In the genomic region with DNA sequence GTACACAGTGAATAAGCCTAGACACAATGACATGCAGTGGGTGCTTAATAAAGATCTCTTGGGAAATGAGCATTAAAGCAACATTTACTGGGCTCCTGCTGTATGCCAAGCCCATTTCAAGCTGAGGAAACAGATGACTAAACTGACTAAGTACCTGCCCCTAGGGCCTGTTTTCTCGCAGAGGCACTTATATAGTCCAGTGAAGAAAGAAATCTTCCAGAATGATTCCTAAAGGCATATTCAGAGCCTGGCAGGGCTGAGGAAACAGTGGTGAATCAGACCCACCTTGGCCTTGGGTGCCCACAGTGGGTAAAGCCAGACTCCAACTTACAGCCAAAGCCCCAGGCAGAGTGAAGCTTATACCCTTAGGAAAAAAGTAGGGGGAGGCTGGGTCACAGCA, we compare ENCODE assay signal across 23 cellular contexts. TPM values are rescaled to one million over a fixed set of nuclear protein-coding genes. Genes with fewer than 3 reads are reported as not detected.
"Had no signal": no experiment of that assay in that cellular context is flagged by ENCODE, and none has a peak within 500 bp of the region (broad histone marks: within the 10 kb centered on the region; RNA-seq: fewer than 3 reads in every experiment).

No MANE protein-coding gene starts in this region.

- ATAC-seq: activated CD8-positive, alpha-beta T cell treated with anti-CD3 and anti-CD28 coated beads for 36 hours; activated naive CD4-positive, alpha-beta T cell treated with anti-CD3 and anti-CD28 coated beads, Interleukin-2, amount 50 U/mL, for 72 hours; body of pancreas had no signal

- H3K4me3 ChIP-seq: adrenal gland, body of pancreas, MG63, Peyer's patch, SJCRH30, SK-N-MC had no signal

- H3K36me3 ChIP-seq: adrenal gland, Peyer's patch had no signal

- H3K9me3 ChIP-seq: adrenal gland, body of pancreas, MG63, Peyer's patch, SJCRH30 had no signal

- DNase-seq: activated CD4-positive, alpha-beta T cell treated with anti-CD3 and anti-CD28 coated beads, Interleukin-2, amount 10 ng/mL, durations not matched to agents 24 days and 14 days; activated CD4-positive, alpha-beta T cell treated with anti-CD3 and anti-CD28 coated beads, Interleukin-2, amount 50 U/mL, for 4 hours; activated CD8-positive, alpha-beta T cell treated with anti-CD3 and anti-CD28 coated beads for 36 hours; activated gamma-delta T cell treated with Interleukin-2 at 50 U/mL for 16 hours; activated naive CD4-positive, alpha-beta T cell treated with anti-CD3 and anti-CD28 coated beads for 36 hours; activated T-cell treated with anti-CD3 and anti-CD28 coated beads, Interleukin-2, amount 50 U/mL, for 1 hour; adrenal gland; body of pancreas; central memory CD4-positive, alpha-beta T cell; MG63; NCI-H1092; NCI-H1436 treated with DMSO at 0.1 percent for 48 hours; NCI-H1694 treated with DMSO at 0.1 percent for 48 hours; NCI-H2029 treated with DMSO at 0.1 percent for 48 hours; NCI-H345; NCI-H524 treated with DMSO at 0.1 percent for 48 hours; Peyer's patch; Right ventricle myocardium superior; RPMI8226; SJCRH30 had no signal

- H3K27ac ChIP-seq: adrenal gland, body of pancreas, Peyer's patch, SJCRH30, SK-N-MC had no signal

- H3K27me3 ChIP-seq: adrenal gland, body of pancreas, MG63, Peyer's patch, SJCRH30 had no signal

RNA-seq across cellular contexts. Expression of a gene that starts 22.0 kb away (rescaled TPM):
- total RNA-seq: astrocyte, Right ventricle myocardium superior had no signal
